In the genomic region with DNA sequence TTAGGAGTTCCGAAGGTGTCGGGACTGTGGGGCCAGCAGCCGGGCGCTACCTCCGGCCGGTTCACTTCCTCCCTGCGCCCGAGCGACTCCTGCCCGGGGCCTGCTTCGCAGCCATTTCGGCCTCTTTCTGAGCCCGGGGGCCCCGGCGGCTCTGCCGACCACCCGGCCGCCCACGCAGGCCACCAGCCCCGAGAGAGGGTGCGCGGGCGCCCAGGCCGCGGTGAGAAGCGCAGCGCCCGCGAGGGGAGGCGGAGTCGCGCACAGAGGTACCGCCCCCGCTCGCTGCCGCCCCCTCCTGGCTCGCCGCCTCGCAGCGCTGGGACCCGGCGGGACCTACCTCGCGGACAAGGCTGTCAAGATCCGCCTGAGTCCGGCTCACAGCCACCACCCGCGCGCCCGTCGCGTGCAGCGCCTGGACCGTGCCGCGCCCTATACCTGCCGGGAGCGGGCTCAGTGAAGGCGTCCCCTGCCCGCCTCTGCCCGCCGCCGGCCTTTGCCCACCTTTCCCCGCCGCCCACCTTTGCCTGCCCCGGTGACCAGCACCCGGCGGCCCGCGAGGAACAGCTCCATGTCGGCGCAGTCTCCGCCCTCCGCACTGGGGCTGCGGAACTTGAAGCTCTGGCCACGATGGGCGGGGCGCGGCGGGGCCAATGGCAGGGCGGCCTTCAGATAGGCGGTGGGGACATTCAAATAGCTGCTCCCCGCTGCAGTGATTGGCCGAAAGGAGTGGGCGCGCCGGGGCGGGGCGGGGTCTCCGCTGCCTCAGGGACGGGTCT, we compare ENCODE assay signal across 8 cellular contexts. TPM values are rescaled to one million over a fixed set of nuclear protein-coding genes. Genes with fewer than 3 reads are reported as not detected.
A peak's percentile ranks its signal among the peaks of the same experiment; 100 is the strongest.
DNase-seq lines count a peak whose midpoint lies in the region; ATAC-seq and TF ChIP-seq lines count a peak whose summit lies in the region.

A gene (minus strand): TSS at position 585 of the 776 bp plus-strand sequence. CDS start 15 bp downstream, at position 570.

- H3K4me1 ChIP-seq in ectodermal cell (ENCODE audit: control insufficient read depth, insufficient read depth, low read length) = peaks cover 6% of the 10 kb centered on the region
- H3K4me1 ChIP-seq in lung (ENCODE audit: control insufficient read depth in 2 of 2, insufficient read depth in 2 of 2, low read length in 2 of 2) = peaks cover 0 to 9% of the 10 kb centered on the region in 2 donors

- peak; percentile 86 for DNase-seq in CMK (ENCODE audit: low read depth)
- DNase-seq in HS-5 (ENCODE audit: low read depth) = peak; percentile 74
- DNase-seq in NK-92 (lab: John Stamatoyannopoulos, UW; ENCODE audit: unreplicated experiment) = peak; percentile 59
- peak; percentile 82 to 90 for DNase-seq in activated CD8-positive, alpha-beta memory T cell treated with anti-CD3 and anti-CD28 coated beads for 1 hour (ENCODE audit: extremely low read depth in 1 of 2, low read depth in 1 of 2)
- peak; percentile 97 for DNase-seq in lung (ENCODE audit: low spot score)
- DNase-seq in stimulated activated CD4-positive, alpha-beta T cell treated with anti-CD3 and anti-CD28 coated beads, TNF-alpha, amount 100 ng/mL, for 4 hours (ENCODE audit: low read depth in 3 of 3) = peak; percentile 80 to 85 (median 84)

- H3K27ac ChIP-seq in ectodermal cell (ENCODE audit: insufficient read depth, low read depth, low read length, poor library complexity, severe bottlenecking) = peak within 1 kb of the TSS; percentile 97
- H3K27ac ChIP-seq in lung (ENCODE audit: low read depth in 1 of 2, low read length in 1 of 2) = peak within 1 kb of the TSS; percentile 97 to 98

- H3K36me3 ChIP-seq in ectodermal cell (ENCODE audit: control insufficient read depth, insufficient read depth, low read length) = no peaks in the 10 kb centered on the region
- H3K36me3 ChIP-seq in lung (ENCODE audit: control insufficient read depth in 2 of 2, insufficient read depth in 2 of 2, low read length in 2 of 2) = peaks cover 0 to 4% of the 10 kb centered on the region in 2 donors

- 1% methylated on average over 91 of the region's 91 CpGs for WGBS in ectodermal cell, 2 experiments
- 1% methylated on average over 76 to 91 of the region's 91 CpGs for whole genome bisulfite sequencing in lung, 2 donors

- peak; percentile 59 for TF ChIP-seq CTCF in lung (IDR thresholded peaks at IDR 0.05; ENCODE audit: control extremely low read depth, extremely low read depth)

- ATAC-seq in GM19467 (IDR thresholded peaks at IDR 0.05; ENCODE audit: unreplicated experiment) = peak; percentile 77
- ATAC-seq in lung (ENCODE audit: insufficient read depth, low FRiP score) = peak; percentile 95

- H3K9me3 ChIP-seq in ectodermal cell (ENCODE audit: control insufficient read depth, low read length) = no peaks in the 10 kb centered on the region
- H3K9me3 ChIP-seq in lung (ENCODE audit: control insufficient read depth in 2 of 2, insufficient read depth in 1 of 2, low read length in 1 of 2) = no peaks in the 10 kb centered on the region

- H3K4me3 ChIP-seq in ectodermal cell (ENCODE audit: insufficient read depth, low read depth, low read length) (peak within 1 kb of the TSS; percentile 68), lung (peak within 1 kb of the TSS; percentile 56)

- peaks cover 7% of the 10 kb centered on the region for H3K27me3 ChIP-seq in ectodermal cell (ENCODE audit: control insufficient read depth, insufficient read depth, low read length, poor library complexity, severe bottlenecking)
- no peaks in the 10 kb centered on the region for H3K27me3 ChIP-seq in lung (ENCODE audit: control insufficient read depth, insufficient read depth)

RNA-seq across cellular contexts. Expression of the gene that starts here (rescaled TPM):
- 63.2 TPM for polyA plus RNA-seq in ectodermal cell (2013, experiment 1 of 4)
- polyA plus RNA-seq in ectodermal cell (2013, experiment 2 of 4) = 55.2 TPM
- 60.7 TPM for polyA plus RNA-seq in ectodermal cell (2013, experiment 3 of 4)
- polyA plus RNA-seq in ectodermal cell (2013, experiment 4 of 4) = 61.4 TPM
- total RNA-seq in lung = 100 to 1,000 TPM in 1 of 2 donors, 10 to 100 TPM in 1; 41.6 to 218 TPM
- 100 to 1,000 TPM; 193 to 246 TPM for polyA plus RNA-seq in lung

Comparison
In these comparisons a context has a peak if more than half of its experiments do, and no peak if none do; other contexts are left out.
1. Peak in every context shown above with its lines: DNase-seq, ATAC-seq, H3K4me3 ChIP-seq and H3K27ac ChIP-seq.